1 cellular context compared by ENCODE assay signal in the genomic region with DNA sequence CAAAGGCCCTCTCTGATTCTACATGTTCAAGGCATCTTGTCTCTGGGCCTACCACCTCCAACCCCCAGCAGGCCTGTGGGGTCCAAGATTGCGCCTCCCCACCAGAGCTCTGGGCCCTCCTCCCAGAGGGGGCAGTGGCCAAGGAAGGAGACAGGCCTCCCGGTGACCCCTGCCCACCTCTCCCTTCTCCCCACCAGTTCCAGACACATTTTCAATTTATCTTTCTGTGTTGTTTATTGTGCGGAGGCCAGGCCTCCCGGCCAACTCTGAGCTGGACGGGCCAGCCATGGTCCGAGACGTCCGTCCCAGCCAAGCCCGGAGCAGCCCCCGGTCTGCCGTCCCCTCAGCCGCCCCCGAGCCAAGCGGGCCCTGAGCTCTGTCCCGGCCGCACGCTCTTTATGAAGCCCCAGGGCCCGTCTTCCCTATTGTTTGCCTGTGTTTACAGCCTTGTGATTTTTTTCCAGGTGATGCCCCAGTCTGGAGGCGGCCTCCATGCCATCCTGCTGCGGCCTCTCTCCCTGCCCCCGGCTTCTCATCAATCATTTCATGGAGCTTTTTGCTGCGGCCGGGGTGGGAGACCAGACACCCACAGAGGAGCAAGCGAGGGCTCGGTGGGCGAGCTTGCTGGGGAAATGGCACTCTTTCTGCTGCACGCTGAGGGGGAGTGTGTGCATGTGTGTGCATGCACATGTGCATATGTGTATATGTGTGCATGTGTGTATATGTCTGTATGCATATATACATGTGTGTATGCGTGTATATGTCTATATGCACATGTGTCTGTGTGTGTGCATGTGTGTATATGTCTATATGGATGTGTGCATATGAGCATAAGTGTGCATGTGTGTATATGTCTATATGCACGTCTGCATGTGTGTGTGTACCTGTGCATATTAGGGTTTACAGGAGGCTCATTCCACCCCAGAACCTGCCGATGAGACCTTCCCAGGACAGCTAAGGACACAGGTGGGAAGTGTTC.
TF ChIP-seq lines count a peak whose summit lies in the region.

No MANE protein-coding gene starts in this region.

TF ChIP-seq in HepG2, 621 proteins besides CTCF, POLR2A, EP300 and RAD21 (continued from another document):
- TF ChIP-seq, protein P1, sequence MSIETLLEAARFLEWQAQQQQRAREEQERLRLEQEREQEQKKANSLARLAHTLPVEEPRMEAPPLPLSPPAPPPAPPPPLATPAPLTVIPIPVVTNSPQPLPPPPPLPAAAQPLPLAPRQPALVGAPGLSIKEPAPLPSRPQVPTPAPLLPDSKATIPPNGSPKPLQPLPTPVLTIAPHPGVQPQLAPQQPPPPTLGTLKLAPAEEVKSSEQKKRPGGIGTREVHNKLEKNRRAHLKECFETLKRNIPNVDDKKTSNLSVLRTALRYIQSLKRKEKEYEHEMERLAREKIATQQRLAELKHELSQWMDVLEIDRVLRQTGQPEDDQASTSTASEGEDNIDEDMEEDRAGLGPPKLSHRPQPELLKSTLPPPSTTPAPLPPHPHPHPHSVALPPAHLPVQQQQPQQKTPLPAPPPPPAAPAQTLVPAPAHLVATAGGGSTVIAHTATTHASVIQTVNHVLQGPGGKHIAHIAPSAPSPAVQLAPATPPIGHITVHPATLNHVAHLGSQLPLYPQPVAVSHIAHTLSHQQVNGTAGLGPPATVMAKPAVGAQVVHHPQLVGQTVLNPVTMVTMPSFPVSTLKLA (IDR thresholded peaks at IDR 0.05): peak; percentile 95
- TF ChIP-seq ZNF282 (IDR thresholded peaks at IDR 0.05; ENCODE audit: partially characterized antibody) (no peak), FOSL1 (CRISPR knock-in tag; IDR thresholded peaks at IDR 0.05; ENCODE audit: borderline replicate concordance) (no peak), KDM6A (CRISPR knock-in tag; IDR thresholded peaks at IDR 0.05; ENCODE audit: low read depth) (no peak), HINFP (CRISPR knock-in tag; IDR thresholded peaks at IDR 0.05; ENCODE audit: low read depth) (no peak)
TF ChIP-seq in HepG2: peak in this region for 1.
